ENCODE assay signal across 17 cellular contexts in genomic region chr6:139270249-139270648, GRCh38. TPM values are rescaled to one million over a fixed set of nuclear protein-coding genes. Genes with fewer than 3 reads are reported as not detected.
DNase-seq lines count a peak whose midpoint lies in the region; ATAC-seq, FAIRE-seq and TF ChIP-seq lines count a peak whose summit lies in the region.
"Had no signal": no experiment of that assay in that cellular context is flagged by ENCODE, and none has a peak within 500 bp of the region (broad histone marks: within the 10 kb centered on the region; RNA-seq: fewer than 3 reads in every experiment).

No MANE protein-coding gene starts in this region.

- WGBS in GM12878 (ENCODE audit: insufficient coverage, insufficient replicate concordance, low lambda C conversion rate, missing lambda C conversion rate): 81% methylated on average over 5 of the region's 5 CpGs

- peak overlapping the region; percentile 69 for H3K9ac ChIP-seq in Karpas-422 (ENCODE audit: low read length)
- no peak overlapping the region; the same call in 1 of the 2 replicates for H3K9ac ChIP-seq in GM12878 (ENCODE audit: control insufficient read depth, insufficient read depth, low read length)

- no peaks in the 10 kb centered on the region for H3K9me2 ChIP-seq in Karpas-422 (replicated peaks; ENCODE audit: insufficient read depth, low read length)

- TF ChIP-seq POLR2A in GM12878 (IDR thresholded peaks at IDR 0.05; ENCODE audit: low read depth, low read length): no peak

- POLR2A ChIA-PET in GM12878 (lab: Charles Lee): interaction anchor here (0.7 to 2.0 kb wide), 9 partner anchors 9 to 73 kb away, joined by 3 to 10 read pairs (median 4); partner anchors contain the start of gene TXLNB

- no peaks in the 10 kb centered on the region for H3K27me3 ChIP-seq in Karpas-422 (ENCODE audit: low read length)
- no peaks in the 10 kb centered on the region for H3K27me3 ChIP-seq in GM12878 (replicated peaks in 1 of 2; ENCODE audit: control insufficient read depth in 2 of 2, insufficient read depth in 2 of 2, low read length in 1 of 2)

- peaks cover 33 to 58% of the 10 kb centered on the region in 2 donors for H3K4me1 Mint-ChIP-seq in stimulated activated naive B cell treated with anti-CD40 and anti-IgM and Interleukin-4, amounts not matched to agents 10 μg/mL and 1 μg/mL and 100 μg/mL, for 72 hours
- H3K4me1 Mint-ChIP-seq: H9 had no signal

- intact Hi-C loops in GM12878 (cut with micrococcal nuclease; ENCODE audit: unreplicated experiment): no loop called here

- ATAC-seq in GM18511 (IDR thresholded peaks at IDR 0.05; ENCODE audit: unreplicated experiment): peak; percentile 34
- ATAC-seq in GM12878: peak; percentile 64
- ATAC-seq in stimulated activated naive B cell treated with anti-CD40 and anti-IgM and Interleukin-4, amounts not matched to agents 10 μg/mL and 1 μg/mL and 100 μg/mL, for 72 hours (replicated peaks): no peak
- no peak for ATAC-seq in HG02840 (IDR thresholded peaks at IDR 0.05; ENCODE audit: low FRiP score, unreplicated experiment)

- no peaks in the 10 kb centered on the region for H3K9me3 ChIP-seq in Karpas-422 (ENCODE audit: low read length)
- no peaks in the 10 kb centered on the region for H3K9me3 ChIP-seq in GM12878 (replicated peaks; ENCODE audit: control insufficient read depth, insufficient read depth, low read length)

- H3K4me1 ChIP-seq in Karpas-422 (ENCODE audit: low read length) (peaks cover 97% of the 10 kb centered on the region), GM12878 (ENCODE audit: control insufficient read depth, insufficient read depth, low read length) (peaks cover 6% of the 10 kb centered on the region)

- peaks cover 0 to 3% of the 10 kb centered on the region in 2 donors for H3K9me3 Mint-ChIP-seq in stimulated activated naive B cell treated with anti-CD40 and anti-IgM and Interleukin-4, amounts not matched to agents 10 μg/mL and 1 μg/mL and 100 μg/mL, for 72 hours
- H3K9me3 Mint-ChIP-seq: H9 had no signal

- H4K20me1 ChIP-seq in Karpas-422 (ENCODE audit: insufficient read depth, low read depth, low read length) (no peaks in the 10 kb centered on the region), GM12878 (ENCODE audit: control insufficient read depth, insufficient read depth) (no peaks in the 10 kb centered on the region)

- RAD21 ChIA-PET in GM12878 (lab: Charles Lee; ENCODE audit: unreplicated experiment): interaction anchor here (0.7 to 3.2 kb wide), 11 partner anchors 10 to 105 kb away, joined by 3 to 39 read pairs (median 7); partner anchors contain the start of genes CITED2 and TXLNB

- no peak for TF ChIP-seq EP300 in GM12878 (IDR thresholded peaks at IDR 0.05; ENCODE audit: borderline replicate concordance in 1 of 2, control insufficient read depth in 1 of 2, low read depth in 2 of 2, low read length in 2 of 2)

- CTCF ChIA-PET in GM12878 (lab: Yijun Ruan, JAX): interaction anchor here (0.8 to 3.7 kb wide), 13 partner anchors 8 to 99 kb away, joined by 3 to 21 read pairs (median 4); partner anchors contain the start of gene TXLNB

- H3K36me3 ChIP-seq in Karpas-422 (ENCODE audit: insufficient read depth, low read length) (peaks cover 10% of the 10 kb centered on the region; the same call in 1 of the 2 replicates), GM12878 (ENCODE audit: control insufficient read depth in 2 of 2, insufficient read depth in 2 of 2, low read length in 1 of 2) (no peaks in the 10 kb centered on the region)

- TF ChIP-seq RAD21 in GM12878 (IDR thresholded peaks at IDR 0.05; ENCODE audit: insufficient read depth, low read depth, low read length): no peak

- SMC1A ChIA-PET in GM12878 (lab: Charles Lee; ENCODE audit: uncharacterized antibody, unreplicated experiment): interaction anchor here (0.7 to 4.2 kb wide), 22 partner anchors 8 to 103 kb away, joined by 3 to 52 read pairs (median 4); partner anchors contain the start of gene TXLNB

- H2AFZ ChIP-seq in Karpas-422 (ENCODE audit: low read length): no peak overlapping the region
- H2AFZ ChIP-seq in GM12878 (ENCODE audit: control insufficient read depth, low read depth, low read length): peak overlapping the region; percentile 22

- H3K27ac Mint-ChIP-seq in stimulated activated naive B cell treated with anti-CD40 and anti-IgM and Interleukin-4, amounts not matched to agents 10 μg/mL and 1 μg/mL and 100 μg/mL, for 72 hours: peak overlapping the region; percentile 93
- H3K27ac Mint-ChIP-seq: CD4-positive, CD25-positive, alpha-beta regulatory T cell; H9 had no signal

- no peaks in the 10 kb centered on the region for H3K27me3 Mint-ChIP-seq in stimulated activated naive B cell treated with anti-CD40 and anti-IgM and Interleukin-4, amounts not matched to agents 10 μg/mL and 1 μg/mL and 100 μg/mL, for 72 hours
- H3K27me3 Mint-ChIP-seq: CD4-positive, CD25-positive, alpha-beta regulatory T cell had no signal

- H3K4me3 ChIP-seq in Karpas-422 (ENCODE audit: low read length): peak overlapping the region; percentile 54
- no peak overlapping the region for H3K4me3 ChIP-seq in GM12878

- in situ Hi-C loops in GM12878 (cut with MboI): no loop called here

- no peak for FAIRE-seq in GM12878 (lab: Jason Lieb, UNC)

- H3K4me3 Mint-ChIP-seq in stimulated activated naive B cell treated with anti-CD40 and anti-IgM and Interleukin-4, amounts not matched to agents 10 μg/mL and 1 μg/mL and 100 μg/mL, for 72 hours: peak overlapping the region in 1 of 2 donors; percentile 66
- H3K4me3 Mint-ChIP-seq: CD4-positive, CD25-positive, alpha-beta regulatory T cell; H9 had no signal

- H3K4me2 ChIP-seq in Karpas-422 (ENCODE audit: low read depth, low read length, poor library complexity, severe bottlenecking): peak overlapping the region; percentile 87
- peak overlapping the region; percentile 32 for H3K4me2 ChIP-seq in GM12878 (ENCODE audit: control insufficient read depth, insufficient read depth)

- TF ChIP-seq CTCF in GM12878 (IDR thresholded peaks at IDR 0.05 in 2 of 3, conservative IDR thresholded peaks at IDR 0.05 in 1 of 3; ENCODE audit: control insufficient read depth in 2 of 3, extremely low read depth in 1 of 3, insufficient read depth in 1 of 3, low read depth in 3 of 3, low read length in 3 of 3): no peak

- H3K27ac ChIP-seq in Karpas-422 (ENCODE audit: low read length): peak overlapping the region; percentile 96
- peak overlapping the region; percentile 14; the same call in 1 of the 2 replicates for H3K27ac ChIP-seq in GM12878 (ENCODE audit: control insufficient read depth, insufficient read depth)

- peaks cover 5 to 13% of the 10 kb centered on the region in 2 donors for H3K36me3 Mint-ChIP-seq in stimulated activated naive B cell treated with anti-CD40 and anti-IgM and Interleukin-4, amounts not matched to agents 10 μg/mL and 1 μg/mL and 100 μg/mL, for 72 hours

- DNase-seq in Karpas-422: peak; percentile 77
- DNase-seq in GM12878 (ENCODE audit: low read depth, low spot score): no peak
- DNase-seq in stimulated activated naive B cell treated with anti-CD40 and anti-IgM and Interleukin-4, amounts not matched to agents 10 μg/mL and 1 μg/mL and 100 μg/mL, for 72 hours: no peak
- no peak for DNase-seq in UCSD-AML1 (lab: John Stamatoyannopoulos, UW; ENCODE audit: unreplicated experiment)
- no peak for DNase-seq in DMS153 (lab: John Stamatoyannopoulos, UW)
- DNase-seq: CD4-positive, CD25-positive, alpha-beta regulatory T cell; DMS53; H9; KBM-7; NCI-H1092; NCI-H146; NCI-H2081 treated with DMSO at 0.1 percent for 48 hours; NCI-H510A; SHP77 treated with DMSO at 0.1 percent for 48 hours; T-helper 2 cell had no signal

- H3K79me2 ChIP-seq in Karpas-422 (ENCODE audit: low read length) (peaks cover 51% of the 10 kb centered on the region), GM12878 (ENCODE audit: control insufficient read depth, insufficient read depth, low read length) (no peaks in the 10 kb centered on the region)

- BruUV-seq in GM12878 (replicated peaks; lab: Mats Ljungman, UMichigan): no TSS peak

TF ChIP-seq in GM12878, 131 proteins besides CTCF, POLR2A, EP300 and RAD21 (continues in another document):
- no peak for TF ChIP-seq POLR2AphosphoS2 (IDR thresholded peaks at IDR 0.05; ENCODE audit: low read depth, low read length)

RNA-seq across cellular contexts. Expression of gene TXLNB, which starts 21.5 kb away (rescaled TPM):
- 14.6 and 16.3 TPM in 2 replicates for total RNA-seq in Karpas-422 (2014; rRNA removed; shearing (Covaris generic); ENCODE audit: low replicate concordance)
- 9.3 and 10.2 TPM in 2 replicates for total RNA-seq in GM12878 (2013; cell fraction: nucleolus; rRNA removed)
- total RNA-seq in GM12878 (2014; rRNA removed) (0.23 and 0.27 TPM in 2 replicates), GM12878 (2014; rRNA removed; fragmentation: Illumina TruSeq; extraction: Trizol) (0.36 and 0.69 TPM in 2 replicates), GM12878 (2021) (0.21 TPM in 2 replicates)
- 0.29 TPM for polyA plus RNA-seq in GM12878 (2011; ENCODE audit: low read depth)
- polyA plus RNA-seq in GM12878 (2011; rRNA removed) (1.3 and 2.1 TPM in 2 replicates), GM12878 (2014; fragmentation: Illumina TruSeq; extraction: Trizol) (0.05 and 0.22 TPM in 2 replicates), GM12878 (2014; fragmentation: Nextera tagmentation; extraction: Ambion mirVana) (under 1 TPM; 0.07 to 0.10 TPM), GM12878 (2014; rRNA removed) (0.05 and 0.68 TPM in 2 replicates), GM12878 (2016; fragmentation: Nextera tagmentation; extraction: Ambion mirVana) (under 1 TPM in 1 of 2 experiments, not detected in 1; 0.21 TPM)
- polyA plus RNA-seq in GM12878 (2011; cell fraction: cytosol; rRNA removed): 0.57 and 0.89 TPM in 2 replicates
- 1.5 and 2.4 TPM in 2 replicates for polyA plus RNA-seq in GM12878 (2011; cell fraction: nucleus; rRNA removed)
- 0.38 and 1.1 TPM in 2 replicates for polyA plus RNA-seq in GM12878 (2012)
- polyA minus RNA-seq in GM12878 (2011; rRNA and poly(A)+ RNA removed): 1.9 and 2.2 TPM in 2 replicates
- 1.3 TPM in 1 of 2 replicates, not detected in the other for polyA minus RNA-seq in GM12878 (2011; cell fraction: cytosol; rRNA and poly(A)+ RNA removed)
- polyA minus RNA-seq in GM12878 (2011; cell fraction: nucleus; rRNA and poly(A)+ RNA removed): 1.3 and 1.6 TPM in 2 replicates

Comparison
In these comparisons a context has a peak if more than half of its experiments do, and no peak if none do; other contexts are left out.
1. ATAC-seq: peak in GM18511 (single experiment) and GM12878 (single experiment); none in stimulated activated naive B cell treated with anti-CD40 and anti-IgM and Interleukin-4, amounts not matched to agents 10 μg/mL and 1 μg/mL and 100 μg/mL, for 72 hours (0 of 2) and HG02840 (single experiment).